10 cellular contexts compared by ENCODE assay signal in genomic region chr3:43024183-43024865, GRCh38. TPM values are rescaled to one million over a fixed set of nuclear protein-coding genes. Genes with fewer than 3 reads are reported as not detected.
DNase-seq lines count a peak whose midpoint lies in the region; ATAC-seq and TF ChIP-seq lines count a peak whose summit lies in the region.
"Had no signal": no experiment of that assay in that cellular context is flagged by ENCODE, and none has a peak within 500 bp of the region (broad histone marks: within the 10 kb centered on the region; RNA-seq: fewer than 3 reads in every experiment).

No MANE protein-coding gene starts in this region.

- in situ Hi-C loops in gastrocnemius medialis (cut with MboI; ENCODE audit: low sequenced_read_pairs in 4 of 4), result no loop called here

- peak overlapping the region; percentile 68 to 86 (median 82) for H3K4me3 Mint-ChIP-seq in naive thymus-derived CD4-positive, alpha-beta T cell

- H3K27me3 ChIP-seq in DND-41 (ENCODE audit: insufficient read depth, low read length, poor library complexity) (no peaks in the 10 kb centered on the region), gastrocnemius medialis (no peaks in the 10 kb centered on the region), esophagus muscularis mucosa (no peaks in the 10 kb centered on the region)
- no peaks in the 10 kb centered on the region for H3K27me3 ChIP-seq in naive thymus-derived CD4-positive, alpha-beta T cell (ENCODE audit: control insufficient read depth in 2 of 2, insufficient read depth in 2 of 2, low read length in 2 of 2)
- H3K27me3 ChIP-seq: thyroid gland had no signal

- H3K4me1 ChIP-seq in DND-41 (ENCODE audit: insufficient read depth, low read length) (peaks cover 61% of the 10 kb centered on the region), gastrocnemius medialis (no peaks in the 10 kb centered on the region), esophagus muscularis mucosa (peaks cover 0 to 45% (median 41%) of the 10 kb centered on the region in 4 donors)
- H3K4me1 ChIP-seq in naive thymus-derived CD4-positive, alpha-beta T cell (ENCODE audit: control insufficient read depth in 2 of 2, insufficient read depth in 2 of 2, low read length in 2 of 2), result peaks cover 55 to 68% of the 10 kb centered on the region in 2 donors
- H3K4me1 ChIP-seq: thyroid gland had no signal

- H3K79me2 ChIP-seq in DND-41 (ENCODE audit: insufficient read depth, low read length), result no peaks in the 10 kb centered on the region

- H3K27ac ChIP-seq in DND-41 (ENCODE audit: low read length), result peak overlapping the region; percentile 83
- peak overlapping the region; percentile 70 for H3K27ac ChIP-seq in naive thymus-derived CD4-positive, alpha-beta T cell (ENCODE audit: low read depth, low read length)
- no peak overlapping the region for H3K27ac ChIP-seq in gastrocnemius medialis
- no peak overlapping the region for H3K27ac ChIP-seq in esophagus muscularis mucosa (replicated peaks in 1 of 4)
- H3K27ac ChIP-seq: thyroid gland had no signal

- H3K9ac ChIP-seq in DND-41 (ENCODE audit: low read depth, low read length), result peak overlapping the region; percentile 59

- H3K4me1 Mint-ChIP-seq in naive thymus-derived CD4-positive, alpha-beta T cell, result peaks cover 9 to 88% (median 57%) of the 10 kb centered on the region in 7 donors

- peaks cover 4% of the 10 kb centered on the region for H3K9me3 ChIP-seq in DND-41 (ENCODE audit: insufficient read depth, low read length, severe bottlenecking)
- peaks cover 0 to 13% (median 0%) of the 10 kb centered on the region in 3 experiments for H3K9me3 ChIP-seq in naive thymus-derived CD4-positive, alpha-beta T cell (ENCODE audit: control insufficient read depth in 2 of 3, low read length in 3 of 3)
- no peaks in the 10 kb centered on the region for H3K9me3 ChIP-seq in gastrocnemius medialis
- no peaks in the 10 kb centered on the region for H3K9me3 ChIP-seq in esophagus muscularis mucosa
- H3K9me3 ChIP-seq: thyroid gland had no signal

- peak; percentile 93 for ATAC-seq in DND-41 (ENCODE audit: insufficient read depth, low read depth)
- ATAC-seq in naive thymus-derived CD4-positive, alpha-beta T cell, result peak; percentile 93
- no peak for ATAC-seq in gastrocnemius medialis
- ATAC-seq in Right ventricle myocardium superior (ENCODE audit: poor library complexity), result no peak
- no peak for ATAC-seq in GM19035 (IDR thresholded peaks at IDR 0.05; ENCODE audit: unreplicated experiment)

- peaks cover 0 to 24% (median 6%) of the 10 kb centered on the region in 11 donors for H3K9me3 Mint-ChIP-seq in naive thymus-derived CD4-positive, alpha-beta T cell

- no peak for TF ChIP-seq POLR2A in gastrocnemius medialis (IDR thresholded peaks at IDR 0.05)
- no peak for TF ChIP-seq POLR2A in esophagus muscularis mucosa (IDR thresholded peaks at IDR 0.05; ENCODE audit: low read depth)

- TF ChIP-seq EP300 in esophagus muscularis mucosa (IDR thresholded peaks at IDR 0.05), result no peak

- DNase-seq in DND-41 (peak; percentile 85), NOMO-1 treated with dmso at 0.1 percent for 144 hours (lab: John Stamatoyannopoulos, UW; ENCODE audit: unreplicated experiment) (peak; percentile 59), gastrocnemius medialis (no peak), esophagus muscularis mucosa (ENCODE audit: extremely low spot score) (no peak), Right ventricle myocardium superior (no peak)
- peak; percentile 45 for DNase-seq in activated T-cell treated with anti-CD3 and anti-CD28 coated beads, Interleukin-2, amount 50 U/mL, for 1 hour
- peak in 7 of 9 donors; percentile 58 to 86 (median 79) for DNase-seq in naive thymus-derived CD4-positive, alpha-beta T cell
- DNase-seq: NCI-H1048, thyroid gland had no signal

- POLR2A ChIA-PET in naive thymus-derived CD4-positive, alpha-beta T cell (lab: Charles Lee), result interaction anchor here (0.6 to 2.0 kb wide), 12 partner anchors 9 to 271 kb away, joined by 3 to 9 read pairs (median 4); no protein-coding TSS in a partner anchor

- H3K4me2 ChIP-seq in DND-41 (ENCODE audit: insufficient read depth, low read length), result peak overlapping the region; percentile 80

- H3K27ac Mint-ChIP-seq in naive thymus-derived CD4-positive, alpha-beta T cell, result peak overlapping the region in 8 of 9 donors; percentile 51 to 97 (median 92)

- H3K36me3 ChIP-seq in DND-41 (ENCODE audit: insufficient read depth, low read length), result no peaks in the 10 kb centered on the region
- no peaks in the 10 kb centered on the region for H3K36me3 ChIP-seq in naive thymus-derived CD4-positive, alpha-beta T cell (ENCODE audit: control insufficient read depth in 2 of 3, insufficient read depth in 3 of 3, low read length in 3 of 3)
- no peaks in the 10 kb centered on the region for H3K36me3 ChIP-seq in gastrocnemius medialis
- no peaks in the 10 kb centered on the region for H3K36me3 ChIP-seq in esophagus muscularis mucosa
- H3K36me3 ChIP-seq: thyroid gland had no signal

- intact Hi-C loops in naive thymus-derived CD4-positive, alpha-beta T cell (cut with micrococcal nuclease), result loop anchor here in 1 of 2 donors (1.0 to 10.0 kb wide), 6 partner anchors 8 to 170 kb away; partner anchors contain the start of genes GASK1A and POMGNT2
- intact Hi-C loops in gastrocnemius medialis (cut with DNase I; ENCODE audit: low total_unique reads) (no loop called here), esophagus muscularis mucosa (cut with DNase I) (no loop called here), Right ventricle myocardium superior (cut with DNase I) (no loop called here)

- H3K4me3 ChIP-seq in DND-41 (ENCODE audit: low read depth in 1 of 2, low read length in 2 of 2) (peak overlapping the region in 1 of 2 experiments; percentile 51; a peak in 2 of 4 replicates), gastrocnemius medialis (no peak overlapping the region), esophagus muscularis mucosa (no peak overlapping the region)
- peak overlapping the region; percentile 33 for H3K4me3 ChIP-seq in naive thymus-derived CD4-positive, alpha-beta T cell (ENCODE audit: low read length)
- H3K4me3 ChIP-seq: thyroid gland had no signal

- peaks cover 0 to 4% (median 0%) of the 10 kb centered on the region in 5 donors for H3K36me3 Mint-ChIP-seq in naive thymus-derived CD4-positive, alpha-beta T cell

- WGBS in esophagus muscularis mucosa, result 76% methylated on average over 6 of the region's 6 CpGs

- H2AFZ ChIP-seq in DND-41 (ENCODE audit: low read depth, low read length), result peak overlapping the region; percentile 60

- no peaks in the 10 kb centered on the region for H4K20me1 ChIP-seq in DND-41 (ENCODE audit: insufficient read depth, low read length)

- TF ChIP-seq CTCF in DND-41 (IDR thresholded peaks at IDR 0.05; ENCODE audit: borderline replicate concordance, extremely low read depth, low read length, poor library complexity, severe bottlenecking) (no peak), gastrocnemius medialis (IDR thresholded peaks at IDR 0.05 in 4 of 5, conservative IDR thresholded peaks at IDR 0.05 in 1 of 5) (no peak), esophagus muscularis mucosa (IDR thresholded peaks at IDR 0.05) (no peak)

- CTCF ChIA-PET in naive thymus-derived CD4-positive, alpha-beta T cell (lab: Charles Lee), result interaction anchor here (0.5 to 1.2 kb wide), 6 partner anchors 60 to 479 kb away, joined by 3 to 8 read pairs (median 5); no protein-coding TSS in a partner anchor

- H3K27me3 Mint-ChIP-seq in naive thymus-derived CD4-positive, alpha-beta T cell, result peaks cover 0 to 11% (median 0%) of the 10 kb centered on the region in 5 donors

RNA-seq across cellular contexts. Expression of gene GASK1A, which starts 45.2 kb away (rescaled TPM):
- total RNA-seq in naive thymus-derived CD4-positive, alpha-beta T cell, result under 1 TPM in 2 of 5 experiments, not detected in 3; 0.20 to 0.24 TPM
- polyA plus RNA-seq in naive thymus-derived CD4-positive, alpha-beta T cell, result under 1 TPM in 1 of 2 donors, not detected in 1; 0.21 TPM
- 1 to 10 TPM in 2 of 4 donors, under 1 TPM in 2; 0.52 to 6.8 (median 0.87) TPM for total RNA-seq in gastrocnemius medialis
- 10 to 100 TPM; 10.2 to 22.1 (median 15.8) TPM for total RNA-seq in esophagus muscularis mucosa
- total RNA-seq in Right ventricle myocardium superior, result 0.75 TPM

Comparison
In these comparisons a context has a peak if more than half of its experiments do, and no peak if none do; other contexts are left out.
1. ATAC-seq: peak in DND-41 (single experiment) and naive thymus-derived CD4-positive, alpha-beta T cell (single experiment); none in gastrocnemius medialis (0 of 2), Right ventricle myocardium superior (single experiment) and GM19035 (single experiment).
2. DNase-seq: peak in DND-41 (single experiment), NOMO-1 treated with dmso at 0.1 percent for 144 hours (single experiment), activated T-cell treated with anti-CD3 and anti-CD28 coated beads, Interleukin-2, amount 50 U/mL, for 1 hour (single experiment) and naive thymus-derived CD4-positive, alpha-beta T cell (7 of 9); none in gastrocnemius medialis (0 of 2), esophagus muscularis mucosa (single experiment) and Right ventricle myocardium superior (single experiment).
3. H3K27ac ChIP-seq: peak in DND-41 (single experiment) and naive thymus-derived CD4-positive, alpha-beta T cell (single experiment); none in gastrocnemius medialis (0 of 4) and esophagus muscularis mucosa (0 of 4).